ENCODE assay signal across 21 cellular contexts in genomic region chr10:133349577-133350011, GRCh38. TPM values are rescaled to one million over a fixed set of nuclear protein-coding genes. Genes with fewer than 3 reads are reported as not detected.
"Had no signal": no experiment of that assay in that cellular context is flagged by ENCODE, and none has a peak within 500 bp of the region (broad histone marks: within the 10 kb centered on the region; RNA-seq: fewer than 3 reads in every experiment).

No MANE protein-coding gene starts in this region.

- H3K27ac ChIP-seq: body of pancreas, heart left ventricle, left lung, prostate gland had no signal

- DNase-seq: activated CD4-positive, alpha-beta T cell treated with anti-CD3 and anti-CD28 coated beads, Interleukin-2, amount 50 U/mL, for 1 hour; activated naive CD4-positive, alpha-beta T cell treated with anti-CD3 and anti-CD28 coated beads, Interleukin-2, amount 50 U/mL, for 16 hours; activated T-cell treated with anti-CD3 and anti-CD28 coated beads for 4 hours; amniotic stem cell; body of pancreas; central memory CD4-positive, alpha-beta T cell; cortex of kidney; effector CD8-positive, alpha-beta T cell; foreskin melanocyte; stimulated activated CD4-positive, alpha-beta T cell treated with anti-CD3 and anti-CD28 coated beads, Interleukin-2, amount 100 ng/mL, for 24 hours; stimulated activated naive CD4-positive, alpha-beta T cell; substantia nigra; trophoblast cell had no signal

- H3K27me3 ChIP-seq: body of pancreas had no signal

- H3K4me1 ChIP-seq: body of pancreas, heart left ventricle, left lung, prostate gland had no signal

- FAIRE-seq: islet of Langerhans had no signal

- H3K9me3 ChIP-seq: body of pancreas, heart left ventricle, left lung, prostate gland had no signal

- ATAC-seq: body of pancreas; left lung; natural killer cell treated with Interleukin-12 subunit alpha and Interleukin-12 subunit beta and Interleukin-15 and Interleukin-18, amount 100 ng/mL, for 72 hours; sciatic nerve had no signal

- H3K4me3 ChIP-seq: body of pancreas, heart left ventricle, left lung, prostate gland had no signal

- H3K36me3 ChIP-seq: heart left ventricle, prostate gland had no signal

RNA-seq across cellular contexts. Expression of gene PRAP1, which starts 2.4 kb away (rescaled TPM):
- total RNA-seq: activated CD8-positive, alpha-beta memory T cell treated with anti-CD3 and anti-CD28 coated beads for 36 hours; heart left ventricle; left lung; natural killer cell treated with Interleukin-12 subunit alpha and Interleukin-12 subunit beta and Interleukin-15 and Interleukin-18, amount 100 ng/mL, for 72 hours had no signal
- polyA plus RNA-seq: heart left ventricle had no signal

RNA-seq across cellular contexts. Expression of gene CALY, which starts 12.9 kb away (rescaled TPM):
- total RNA-seq: activated CD8-positive, alpha-beta memory T cell treated with anti-CD3 and anti-CD28 coated beads for 36 hours; left lung; natural killer cell treated with Interleukin-12 subunit alpha and Interleukin-12 subunit beta and Interleukin-15 and Interleukin-18, amount 100 ng/mL, for 72 hours; omental fat pad had no signal
- polyA plus RNA-seq: heart left ventricle had no signal
